1 cellular context compared by ENCODE assay signal in the genomic region with DNA sequence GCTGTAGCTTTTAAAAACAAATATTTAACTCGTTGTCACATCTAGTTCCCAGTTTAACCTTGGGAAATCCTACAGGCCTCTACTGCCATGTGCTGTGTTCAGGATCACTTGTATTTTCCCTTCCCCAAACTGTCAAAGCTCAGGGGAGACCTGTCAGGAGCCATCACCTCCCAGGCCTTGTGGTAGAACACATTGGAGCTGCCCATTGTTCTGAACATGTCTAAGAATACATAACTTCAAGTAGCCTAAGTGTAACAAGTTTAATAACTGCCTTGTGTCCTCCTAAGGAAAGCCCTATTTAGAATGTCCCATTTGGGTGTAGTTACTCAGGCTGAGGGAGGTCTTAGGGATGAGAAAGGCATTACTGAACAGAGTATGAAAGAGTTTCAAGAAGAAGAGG.
TF ChIP-seq lines count a peak whose summit lies in the region.

No MANE protein-coding gene starts in this region.

TF ChIP-seq in SK-N-SH treated with all-trans-retinoic acid at 6 μM for 48 hours, 23 proteins besides CTCF, POLR2A, EP300 and RAD21 (continued from another document):
- TF ChIP-seq ZFP30 (CRISPR knock-in tag; IDR thresholded peaks at IDR 0.05), result no peak
